ENCODE assay signal across 2 cellular contexts in the genomic region with DNA sequence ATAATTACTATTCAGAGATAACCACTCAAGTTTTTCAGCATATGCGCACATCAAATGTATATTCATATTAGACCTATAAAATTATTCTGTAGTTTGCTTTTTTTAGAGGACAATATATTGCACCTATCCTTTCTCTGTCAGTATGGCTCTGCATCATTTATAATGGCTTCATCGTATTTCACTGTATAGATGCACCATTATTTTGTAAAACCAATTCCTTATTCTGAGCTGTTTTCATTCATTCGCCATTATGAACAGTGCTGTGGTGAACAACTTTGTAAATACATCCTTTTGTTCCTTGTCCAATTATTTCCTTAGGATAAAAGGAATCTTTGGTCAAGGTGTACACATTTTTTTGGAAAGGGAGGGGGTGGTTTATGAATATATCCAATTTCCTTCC.
A peak's percentile ranks its signal among the peaks of the same experiment; 100 is the strongest.
TF ChIP-seq lines count a peak whose summit lies in the region.

No MANE protein-coding gene starts in this region.

TF ChIP-seq in HepG2, 621 proteins besides CTCF, POLR2A, EP300 and RAD21:
- no peak for TF ChIP-seq ZBTB26 (CRISPR knock-in tag; IDR thresholded peaks at IDR 0.05; ENCODE audit: borderline replicate concordance)
- TF ChIP-seq ZNF335 (CRISPR knock-in tag; IDR thresholded peaks at IDR 0.05): no peak
- TF ChIP-seq, protein P1, sequence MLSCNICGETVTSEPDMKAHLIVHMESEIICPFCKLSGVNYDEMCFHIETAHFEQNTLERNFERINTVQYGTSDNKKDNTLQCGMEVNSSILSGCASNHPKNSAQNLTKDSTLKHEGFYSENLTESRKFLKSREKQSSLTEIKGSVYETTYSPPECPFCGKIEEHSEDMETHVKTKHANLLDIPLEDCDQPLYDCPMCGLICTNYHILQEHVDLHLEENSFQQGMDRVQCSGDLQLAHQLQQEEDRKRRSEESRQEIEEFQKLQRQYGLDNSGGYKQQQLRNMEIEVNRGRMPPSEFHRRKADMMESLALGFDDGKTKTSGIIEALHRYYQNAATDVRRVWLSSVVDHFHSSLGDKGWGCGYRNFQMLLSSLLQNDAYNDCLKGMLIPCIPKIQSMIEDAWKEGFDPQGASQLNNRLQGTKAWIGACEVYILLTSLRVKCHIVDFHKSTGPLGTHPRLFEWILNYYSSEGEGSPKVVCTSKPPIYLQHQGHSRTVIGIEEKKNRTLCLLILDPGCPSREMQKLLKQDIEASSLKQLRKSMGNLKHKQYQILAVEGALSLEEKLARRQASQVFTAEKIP (CRISPR knock-in tag; IDR thresholded peaks at IDR 0.05; ENCODE audit: borderline replicate concordance): no peak
- TF ChIP-seq YY1 (IDR thresholded peaks at IDR 0.05; ENCODE audit: insufficient read depth, insufficient replicate concordance, low read depth, low read length): peak; percentile 16
- TF ChIP-seq NR2F2 (IDR thresholded peaks at IDR 0.05; ENCODE audit: borderline replicate concordance, low read depth): no peak
- TF ChIP-seq MEIS2 (CRISPR knock-in tag; IDR thresholded peaks at IDR 0.05): no peak
- TF ChIP-seq GZF1 (CRISPR knock-in tag; IDR thresholded peaks at IDR 0.05): peak; percentile 99
- no peak for TF ChIP-seq PHF8 (CRISPR knock-in tag; IDR thresholded peaks at IDR 0.05)
TF ChIP-seq in HepG2: peak in this region for 2.

TF ChIP-seq in HEK293T, 16 proteins besides CTCF, POLR2A, EP300 and RAD21:
- TF ChIP-seq ARNT (IDR thresholded peaks at IDR 0.05): no peak
- TF ChIP-seq, protein P2, sequence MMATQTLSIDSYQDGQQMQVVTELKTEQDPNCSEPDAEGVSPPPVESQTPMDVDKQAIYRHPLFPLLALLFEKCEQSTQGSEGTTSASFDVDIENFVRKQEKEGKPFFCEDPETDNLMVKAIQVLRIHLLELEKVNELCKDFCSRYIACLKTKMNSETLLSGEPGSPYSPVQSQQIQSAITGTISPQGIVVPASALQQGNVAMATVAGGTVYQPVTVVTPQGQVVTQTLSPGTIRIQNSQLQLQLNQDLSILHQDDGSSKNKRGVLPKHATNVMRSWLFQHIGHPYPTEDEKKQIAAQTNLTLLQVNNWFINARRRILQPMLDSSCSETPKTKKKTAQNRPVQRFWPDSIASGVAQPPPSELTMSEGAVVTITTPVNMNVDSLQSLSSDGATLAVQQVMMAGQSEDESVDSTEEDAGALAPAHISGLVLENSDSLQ (IDR thresholded peaks at IDR 0.05): peak; percentile 88
- no peak for TF ChIP-seq LEF1 (IDR thresholded peaks at IDR 0.05; ENCODE audit: borderline replicate concordance)
